In the genomic region with DNA sequence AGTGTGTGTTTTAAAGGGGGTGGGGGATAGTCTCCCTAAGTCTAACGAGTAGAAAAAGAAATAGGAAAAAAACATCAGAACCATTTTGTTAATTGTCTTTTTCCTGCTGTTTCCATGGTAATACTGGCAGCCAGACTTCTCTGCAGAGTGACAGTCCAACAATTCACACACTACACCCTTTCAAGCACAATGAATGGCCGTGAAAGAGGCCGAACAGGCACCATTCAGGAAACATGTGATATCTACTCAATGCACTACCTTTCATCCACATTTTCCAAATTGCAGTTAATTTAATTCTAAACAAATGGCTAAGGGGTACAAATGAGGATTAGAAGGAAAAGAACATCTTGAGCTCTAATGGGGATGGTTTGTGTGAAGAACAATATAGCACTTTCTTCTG, we compare ENCODE assay signal across 30 cellular contexts.
DNase-seq lines count a peak whose midpoint lies in the region; ATAC-seq, FAIRE-seq and TF ChIP-seq lines count a peak whose summit lies in the region.
"Had no signal": no experiment of that assay in that cellular context is flagged by ENCODE, and none has a peak within 500 bp of the region (broad histone marks: within the 10 kb centered on the region; RNA-seq: fewer than 3 reads in every experiment).

No MANE protein-coding gene starts in this region.

- no peak overlapping the region for H2AFZ ChIP-seq in neural progenitor cell (replicated peaks)

- no peaks in the 10 kb centered on the region for H3K36me3 Mint-ChIP-seq in neural progenitor cell
- no peaks in the 10 kb centered on the region for H3K36me3 Mint-ChIP-seq in immature natural killer cell
- H3K36me3 Mint-ChIP-seq in natural killer cell, result no peaks in the 10 kb centered on the region
- H3K36me3 Mint-ChIP-seq: activated naive CD8-positive, alpha-beta T cell treated with anti-CD3 and anti-CD28 coated beads, Interleukin-2, amount 10 ng/mL, durations not matched to agents 7 days and 5 days; memory B cell; T-cell had no signal

- no peak for ATAC-seq in natural killer cell
- ATAC-seq: GM23338, left cardiac atrium, T-cell had no signal

- no peaks in the 10 kb centered on the region for H3K27me3 ChIP-seq in neural progenitor cell
- no peaks in the 10 kb centered on the region for H3K27me3 ChIP-seq in brain microvascular endothelial cell (replicated peaks)
- H3K27me3 ChIP-seq: esophagus muscularis mucosa, neutrophil, SJCRH30 had no signal

- H3K27ac Mint-ChIP-seq in neural progenitor cell (no peak overlapping the region), immature natural killer cell (no peak overlapping the region), natural killer cell (no peak overlapping the region)
- H3K27ac Mint-ChIP-seq: activated B cell treated with CpG ODN at 0.5 μM for 24 hours; activated naive CD8-positive, alpha-beta T cell treated with anti-CD3 and anti-CD28 coated beads, Interleukin-2, amount 10 ng/mL, durations not matched to agents 7 days and 5 days; CD4-positive, alpha-beta T cell; GM23338; memory B cell; T-cell had no signal

- no peaks in the 10 kb centered on the region for H3K36me3 ChIP-seq in neural progenitor cell
- no peaks in the 10 kb centered on the region for H3K36me3 ChIP-seq in brain microvascular endothelial cell (replicated peaks)
- H3K36me3 ChIP-seq: esophagus muscularis mucosa, neutrophil, SJCRH30 had no signal

- in situ Hi-C loops in brain microvascular endothelial cell (cut with HindIII; ENCODE audit: low pct_ligation_motif_present, low sequenced_read_pairs), result no loop called here

- no peak overlapping the region for H3K9ac ChIP-seq in neural progenitor cell

- no peaks in the 10 kb centered on the region for H3K9me3 ChIP-seq in neural progenitor cell (ENCODE audit: low read depth)
- H3K9me3 ChIP-seq: esophagus muscularis mucosa, neutrophil, SJCRH30 had no signal

- no peak overlapping the region for H3K27ac ChIP-seq in neural progenitor cell
- no peak overlapping the region for H3K27ac ChIP-seq in brain microvascular endothelial cell
- H3K27ac ChIP-seq: esophagus muscularis mucosa, neutrophil, SJCRH30 had no signal

- peaks cover 14% of the 10 kb centered on the region for H3K4me1 ChIP-seq in neural progenitor cell
- H3K4me1 ChIP-seq: SJCRH30 had no signal

- DNase-seq in NCI-H748 (lab: John Stamatoyannopoulos, UW; ENCODE audit: unreplicated experiment) (peak; percentile 2), NCI-H748 treated with DMSO at 0.1 percent for 48 hours (lab: John Stamatoyannopoulos, UW) (no peak), frontal cortex (ENCODE audit: low spot score in 2 of 2) (peak in 1 of 2 donors; percentile 31), neural progenitor cell (ENCODE audit: low spot score) (peak; percentile 39), immature natural killer cell (no peak), brain microvascular endothelial cell (no peak), natural killer cell (no peak)
- DNase-seq in stimulated activated naive CD4-positive, alpha-beta T cell treated with Interleukin-2 at 50 U/mL for 16 hours (lab: John Stamatoyannopoulos, UW), result no peak
- DNase-seq: activated B cell treated with CpG ODN at 0.5 μM for 24 hours; activated CD4-positive, alpha-beta T cell treated with anti-CD3 and anti-CD28 coated beads, Interleukin-2, amount 50 U/mL, for 1 hour; activated gamma-delta T cell treated with Interleukin-2 at 50 U/mL for 16 hours; activated naive CD8-positive, alpha-beta T cell treated with anti-CD3 and anti-CD28 coated beads, Interleukin-2, amount 10 ng/mL, durations not matched to agents 7 days and 5 days; activated T-cell treated with anti-CD3 and anti-CD28 coated beads, Interleukin-2, amount 50 U/mL, for 1 hour; CD4-positive, alpha-beta T cell; dermis blood vessel endothelial cell; foreskin fibroblast; Kasumi-1; left cardiac atrium; NCI-H1417 treated with DMSO at 0.1 percent for 48 hours; NCI-H2081 treated with DMSO at 0.1 percent for 48 hours; RPMI8226; SJCRH30; stimulated activated CD4-positive, alpha-beta T cell treated with anti-CD3 and anti-CD28 coated beads, Interleukin-4, amount 100 ng/mL, for 24 hours; T-cell had no signal

- H3K9me3 Mint-ChIP-seq in neural progenitor cell, result no peaks in the 10 kb centered on the region
- H3K9me3 Mint-ChIP-seq in immature natural killer cell, result peaks cover 0 to 9% (median 0%) of the 10 kb centered on the region in 6 donors
- no peaks in the 10 kb centered on the region for H3K9me3 Mint-ChIP-seq in natural killer cell
- H3K9me3 Mint-ChIP-seq: activated B cell treated with CpG ODN at 0.5 μM for 24 hours; CD4-positive, alpha-beta T cell; GM23338; memory B cell had no signal

- H3K79me2 ChIP-seq in neural progenitor cell (ENCODE audit: low read depth), result no peaks in the 10 kb centered on the region

- intact Hi-C loops in natural killer cell (cut with micrococcal nuclease), result no loop called here

- H3K4me3 ChIP-seq in neural progenitor cell (no peak overlapping the region), brain microvascular endothelial cell (ENCODE audit: low read depth, low read length) (no peak overlapping the region)
- H3K4me3 ChIP-seq: esophagus muscularis mucosa, GM23338, SJCRH30 had no signal

- H3F3A ChIP-seq in neural progenitor cell (ENCODE audit: low read depth), result no peaks in the 10 kb centered on the region

- no peak for TF ChIP-seq CTCF in neural progenitor cell (IDR thresholded peaks at IDR 0.05)
- TF ChIP-seq CTCF in brain microvascular endothelial cell (IDR thresholded peaks at IDR 0.05; ENCODE audit: low read depth, low read length, missing control alignments), result no peak
- no peak for TF ChIP-seq CTCF in natural killer cell (IDR thresholded peaks at IDR 0.05)

- H3K27me3 Mint-ChIP-seq in neural progenitor cell (ENCODE audit: insufficient read depth, low read depth) (no peaks in the 10 kb centered on the region), immature natural killer cell (ENCODE audit: low read depth in 3 of 3) (no peaks in the 10 kb centered on the region), natural killer cell (ENCODE audit: low read depth in 2 of 2) (no peaks in the 10 kb centered on the region)
- H3K27me3 Mint-ChIP-seq: activated B cell treated with CpG ODN at 0.5 μM for 24 hours; activated naive CD8-positive, alpha-beta T cell treated with anti-CD3 and anti-CD28 coated beads, Interleukin-2, amount 10 ng/mL, durations not matched to agents 7 days and 5 days; CD4-positive, alpha-beta T cell; memory B cell; T-cell had no signal

- H4K20me1 ChIP-seq in neural progenitor cell (ENCODE audit: low read depth), result no peaks in the 10 kb centered on the region

- peak overlapping the region; percentile 37 for H3K4me2 ChIP-seq in neural progenitor cell
- H3K4me2 ChIP-seq: GM23338 had no signal

- H3K4me1 Mint-ChIP-seq in neural progenitor cell, result peaks cover 11% of the 10 kb centered on the region
- H3K4me1 Mint-ChIP-seq in immature natural killer cell, result no peaks in the 10 kb centered on the region
- no peaks in the 10 kb centered on the region for H3K4me1 Mint-ChIP-seq in natural killer cell
- H3K4me1 Mint-ChIP-seq: activated B cell treated with CpG ODN at 0.5 μM for 24 hours; activated naive CD8-positive, alpha-beta T cell treated with anti-CD3 and anti-CD28 coated beads, Interleukin-2, amount 10 ng/mL, durations not matched to agents 7 days and 5 days; GM23338; memory B cell; T-cell had no signal

- peak overlapping the region; percentile 10 for H3K4me3 Mint-ChIP-seq in neural progenitor cell
- H3K4me3 Mint-ChIP-seq in immature natural killer cell, result no peak overlapping the region
- H3K4me3 Mint-ChIP-seq in natural killer cell, result no peak overlapping the region
- H3K4me3 Mint-ChIP-seq: activated B cell treated with CpG ODN at 0.5 μM for 24 hours; activated naive CD8-positive, alpha-beta T cell treated with anti-CD3 and anti-CD28 coated beads, Interleukin-2, amount 10 ng/mL, durations not matched to agents 7 days and 5 days; CD4-positive, alpha-beta T cell; GM23338; memory B cell; T-cell had no signal

- FAIRE-seq in frontal cortex (lab: Jason Lieb, UNC), result peak; percentile 47
- FAIRE-seq: A204.1, endometrium had no signal

Comparison
In these comparisons a context has a peak if more than half of its experiments do, and no peak if none do; other contexts are left out.
1. DNase-seq: peak in NCI-H748 (single experiment) and neural progenitor cell (single experiment); none in NCI-H748 treated with DMSO at 0.1 percent for 48 hours (single experiment), immature natural killer cell (0 of 3), brain microvascular endothelial cell (single experiment), stimulated activated naive CD4-positive, alpha-beta T cell treated with Interleukin-2 at 50 U/mL for 16 hours (single experiment) and natural killer cell (single experiment).